ENCODE assay signal across 16 cellular contexts in genomic region chr22:47153854-47154542, GRCh38.
DNase-seq lines count a peak whose midpoint lies in the region; ATAC-seq and TF ChIP-seq lines count a peak whose summit lies in the region.
"Had no signal": no experiment of that assay in that cellular context is flagged by ENCODE, and none has a peak within 500 bp of the region (broad histone marks: within the 10 kb centered on the region; RNA-seq: fewer than 3 reads in every experiment).

No MANE protein-coding gene starts in this region.

- no peaks in the 10 kb centered on the region for H3K27me3 Mint-ChIP-seq in central memory CD8-positive, alpha-beta T cell
- H3K27me3 Mint-ChIP-seq: activated B cell treated with CpG ODN at 0.5 μM for 24 hours had no signal

- WGBS in heart left ventricle, 4 donors, result 54 to 64% (median 61%) methylated on average over 20 to 23 of the region's 23 CpGs

- H3K27me3 ChIP-seq in heart left ventricle (no peaks in the 10 kb centered on the region), osteoblast (ENCODE audit: insufficient read depth, low read length) (no peaks in the 10 kb centered on the region)

- ATAC-seq in heart left ventricle (peak in 2 of 4 donors; percentile 14 to 23), GM19455 (IDR thresholded peaks at IDR 0.05; ENCODE audit: unreplicated experiment) (no peak)
- ATAC-seq in central memory CD8-positive, alpha-beta T cell (replicated peaks; ENCODE audit: extremely low read depth, poor library complexity, severe bottlenecking), result no peak
- ATAC-seq: CD8-positive, alpha-beta T cell had no signal

- peaks cover 7% of the 10 kb centered on the region for H3K36me3 Mint-ChIP-seq in central memory CD8-positive, alpha-beta T cell (ENCODE audit: insufficient read depth)

- peaks cover 10% of the 10 kb centered on the region for H3K4me1 Mint-ChIP-seq in central memory CD8-positive, alpha-beta T cell
- H3K4me1 Mint-ChIP-seq: endodermal cell had no signal

- H2AFZ ChIP-seq in osteoblast (ENCODE audit: low read length), result peak overlapping the region; percentile 89

- peaks cover 15% of the 10 kb centered on the region for H4K20me1 ChIP-seq in osteoblast (ENCODE audit: insufficient read depth, low read length)

- H3K9me3 ChIP-seq in heart left ventricle (peaks cover 0 to 10% (median 0%) of the 10 kb centered on the region in 12 donors), osteoblast (ENCODE audit: low read depth, low read length) (no peaks in the 10 kb centered on the region)

- H3K4me3 ChIP-seq in heart left ventricle (peak overlapping the region in 7 of 12 donors; percentile 31 to 44 (median 34)), osteoblast (ENCODE audit: insufficient read depth, low read length) (peak overlapping the region; percentile 75)

- TF ChIP-seq CTCF in heart left ventricle (IDR thresholded peaks at IDR 0.05) (no peak), osteoblast (IDR thresholded peaks at IDR 0.05; ENCODE audit: extremely low read depth, low read depth, low read length) (no peak)

- no peak overlapping the region for H3K4me3 Mint-ChIP-seq in central memory CD8-positive, alpha-beta T cell
- H3K4me3 Mint-ChIP-seq: activated B cell treated with CpG ODN at 0.5 μM for 24 hours; CD8-positive, alpha-beta T cell; endodermal cell had no signal

- H3K27ac Mint-ChIP-seq in central memory CD8-positive, alpha-beta T cell (ENCODE audit: low read depth), result peak overlapping the region; percentile 85
- H3K27ac Mint-ChIP-seq: activated B cell treated with CpG ODN at 0.5 μM for 24 hours; CD8-positive, alpha-beta T cell; endodermal cell had no signal

- intact Hi-C loops in heart left ventricle (cut with DNase I) (no loop called here), cardiac septum (cut with DNase I) (no loop called here)

- H3K9me3 Mint-ChIP-seq in central memory CD8-positive, alpha-beta T cell, result no peaks in the 10 kb centered on the region
- H3K9me3 Mint-ChIP-seq: activated B cell treated with CpG ODN at 0.5 μM for 24 hours; CD8-positive, alpha-beta T cell; endodermal cell had no signal

- DNase-seq in heart left ventricle (no peak), cardiac septum (ENCODE audit: low spot score) (no peak), osteoblast (ENCODE audit: insufficient read length, low spot score, missing footprints) (no peak), NCI-H2029 (lab: John Stamatoyannopoulos, UW) (no peak), NCI-H1105 treated with DMSO at 0.1 percent for 48 hours (lab: John Stamatoyannopoulos, UW) (no peak)
- DNase-seq in central memory CD8-positive, alpha-beta T cell (ENCODE audit: low spot score in 2 of 2), result no peak
- no peak for DNase-seq in activated effector memory CD4-positive, alpha-beta T cell treated with anti-CD3 and anti-CD28 coated beads, Interleukin-2, amount 50 U/mL, for 16 hours
- DNase-seq: activated B cell treated with CpG ODN at 0.5 μM for 24 hours; CD8-positive, alpha-beta T cell; DND-41; endodermal cell; foreskin melanocyte; stimulated activated naive CD4-positive, alpha-beta T cell treated with Interleukin-2 at 50 U/mL for 16 hours; SW 1271 had no signal

- H3K4me1 ChIP-seq in heart left ventricle (peaks cover 0 to 26% (median 16%) of the 10 kb centered on the region in 12 donors), osteoblast (ENCODE audit: insufficient read depth, low read length) (peaks cover 15% of the 10 kb centered on the region)

- no peaks in the 10 kb centered on the region for H3K79me2 ChIP-seq in osteoblast (ENCODE audit: insufficient read depth, low read length)

- H3K27ac ChIP-seq in heart left ventricle (no peak overlapping the region), osteoblast (ENCODE audit: low read depth, low read length) (peak overlapping the region; percentile 60)
- H3K27ac ChIP-seq: KMS-11 had no signal

- no peak for TF ChIP-seq POLR2A in heart left ventricle (IDR thresholded peaks at IDR 0.05)

- peak overlapping the region; percentile 89 for H3K4me2 ChIP-seq in osteoblast (ENCODE audit: insufficient read depth, low read length)
- H3K4me2 ChIP-seq: KMS-11 had no signal

- H3K36me3 ChIP-seq in heart left ventricle (no peaks in the 10 kb centered on the region), osteoblast (ENCODE audit: insufficient read depth, low read length) (no peaks in the 10 kb centered on the region)
